33 cellular contexts compared by ENCODE assay signal in genomic region chr20:23437126-23437894, GRCh38. TPM values are rescaled to one million over a fixed set of nuclear protein-coding genes. Genes with fewer than 3 reads are reported as not detected.
"Had no signal": no experiment of that assay in that cellular context is flagged by ENCODE, and none has a peak within 500 bp of the region (broad histone marks: within the 10 kb centered on the region; RNA-seq: fewer than 3 reads in every experiment).

No MANE protein-coding gene starts in this region.

- H3K4me3 ChIP-seq: colonic mucosa, esophagus squamous epithelium, lower lobe of right lung, ovary, smooth muscle cell, thyroid gland, vagina had no signal

- H3K27ac ChIP-seq: colonic mucosa, lower lobe of right lung, thyroid gland, vagina had no signal

- DNase-seq: colonic mucosa; effector CD4-positive, alpha-beta T cell; esophagus squamous epithelium; foreskin melanocyte; glutamatergic neuron; left colon; left ventricle myocardium superior; lower lobe of right lung; natural killer cell; occipital lobe; retina; stimulated activated CD4-positive, alpha-beta T cell treated with anti-CD3 and anti-CD28 coated beads, Interleukin-12 subunit alpha, Interleukin-12 subunit beta, amount 100 ng/mL, for 4 hours; stimulated activated CD4-positive, alpha-beta T cell treated with anti-CD3 and anti-CD28 coated beads, Interleukin-1b, Interleukin-23, amount 100 ng/mL, for 48 hours; stimulated activated CD4-positive, alpha-beta T cell treated with anti-CD3 and anti-CD28 coated beads, Interleukin-4, amount 100 ng/mL, for 1 hour; stimulated activated CD8-positive, alpha-beta memory T cell treated with anti-CD3 and anti-CD28 coated beads, Interleukin-4, amount 100 ng/mL, for 48 hours; stimulated activated naive CD4-positive, alpha-beta T cell; stimulated activated naive CD8-positive, alpha-beta T cell treated with anti-CD3 and anti-CD28 coated beads, Interleukin-15, amount 100 ng/mL, for 72 hours; thyroid gland; trophoblast cell had no signal

- ATAC-seq: lower lobe of right lung; natural killer cell; stimulated activated naive CD8-positive, alpha-beta T cell treated with anti-CD3 and anti-CD28 coated beads, Interleukin-15, amount 100 ng/mL, for 72 hours had no signal

- H3K36me3 ChIP-seq: colonic mucosa, esophagus squamous epithelium, lower lobe of right lung, ovary, thyroid gland, vagina had no signal

- H3K27me3 ChIP-seq: colonic mucosa, dorsolateral prefrontal cortex, esophagus squamous epithelium, ovary, thyroid gland, vagina had no signal

- H3K9me3 ChIP-seq: colonic mucosa, esophagus squamous epithelium, lower lobe of right lung, ovary, thyroid gland, vagina had no signal

- H3K4me1 ChIP-seq: colonic mucosa, lower lobe of right lung, thyroid gland, vagina had no signal

RNA-seq across cellular contexts. Expression of gene CSTL1, which starts 2.2 kb away (rescaled TPM):
- total RNA-seq: chondrocyte, colonic mucosa, dorsolateral prefrontal cortex, epithelial cell of proximal tubule, esophagus squamous epithelium, kidney epithelial cell, left colon, left ventricle myocardium superior, lower lobe of right lung, mononuclear cell, natural killer cell, occipital lobe, ovary, pulmonary artery endothelial cell, sciatic nerve, smooth muscle cell, subcutaneous adipose tissue, temporal lobe, thyroid gland, ureter, vagina had no signal
- polyA plus RNA-seq: neural cell, ovary, smooth muscle cell had no signal

RNA-seq across cellular contexts. Expression of gene CST11, which starts 15.4 kb away (rescaled TPM):
- total RNA-seq: chondrocyte, colonic mucosa, dorsolateral prefrontal cortex, epithelial cell of proximal tubule, esophagus squamous epithelium, kidney epithelial cell, left colon, left ventricle myocardium superior, lower lobe of right lung, mononuclear cell, natural killer cell, occipital lobe, ovary, pulmonary artery endothelial cell, sciatic nerve, smooth muscle cell, subcutaneous adipose tissue, temporal lobe, thyroid gland, ureter, vagina had no signal
- polyA plus RNA-seq: neural cell, ovary, smooth muscle cell had no signal

RNA-seq across cellular contexts. Expression of gene CST8, which starts 53.6 kb away (rescaled TPM):
- total RNA-seq: chondrocyte, colonic mucosa, dorsolateral prefrontal cortex, epithelial cell of proximal tubule, esophagus squamous epithelium, kidney epithelial cell, left colon, left ventricle myocardium superior, lower lobe of right lung, mononuclear cell, natural killer cell, occipital lobe, ovary, pulmonary artery endothelial cell, sciatic nerve, smooth muscle cell, subcutaneous adipose tissue, temporal lobe, thyroid gland, ureter, vagina had no signal
- polyA plus RNA-seq: neural cell, ovary, smooth muscle cell had no signal
